Comparison of ENCODE assay signal across 8 cellular contexts in the genomic region with DNA sequence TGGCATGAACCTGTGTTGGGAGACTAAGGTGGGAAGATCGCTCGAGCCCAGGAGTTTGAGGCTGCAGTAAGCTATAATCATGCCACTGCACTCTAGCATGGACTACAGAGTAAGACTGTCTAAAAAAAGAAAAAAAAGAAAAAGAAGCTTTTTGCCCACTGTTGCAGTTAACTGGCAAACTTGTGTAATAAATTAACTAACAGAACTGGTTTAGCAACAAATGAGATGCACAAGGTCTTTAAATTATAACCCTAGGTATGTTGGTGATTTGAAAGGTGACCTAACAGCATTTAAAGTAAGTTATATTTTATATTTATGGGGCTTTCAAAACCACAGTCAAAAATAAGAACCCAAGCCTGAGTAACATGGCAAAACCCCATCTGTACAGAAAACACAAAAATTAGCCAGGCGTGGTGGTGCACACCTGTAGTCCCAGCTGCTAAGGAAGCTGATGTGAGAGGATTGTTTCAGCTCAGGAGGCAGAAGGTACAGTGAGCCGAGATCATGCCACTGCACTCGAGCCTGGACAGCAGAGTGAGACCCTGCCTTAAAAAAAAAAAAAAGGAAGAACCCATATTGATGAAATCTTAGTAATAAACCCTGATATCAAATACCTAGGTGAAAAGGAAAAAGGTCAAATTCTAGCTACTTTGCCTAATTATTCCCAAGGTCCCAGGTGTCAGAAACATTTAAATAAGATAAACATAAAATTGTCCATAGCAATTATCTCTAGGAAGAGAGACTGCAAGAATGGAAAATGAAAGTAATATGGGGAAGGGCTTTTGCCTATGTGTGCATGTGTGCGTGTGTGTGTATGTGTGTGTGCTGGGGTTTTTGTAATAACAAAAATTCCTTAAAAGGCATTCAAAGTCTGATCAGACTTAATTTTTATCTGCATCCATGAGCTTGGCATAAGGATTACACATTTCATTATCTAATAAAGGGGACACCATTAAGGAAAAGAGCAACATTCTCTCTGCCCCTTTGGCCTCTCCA. TPM values are rescaled to one million over a fixed set of nuclear protein-coding genes. Genes with fewer than 3 reads are reported as not detected.
DNase-seq lines count a peak whose midpoint lies in the region; ATAC-seq, FAIRE-seq and TF ChIP-seq lines count a peak whose summit lies in the region.

No MANE protein-coding gene starts in this region.

- FAIRE-seq in bronchial epithelial cell (lab: Jason Lieb, UNC): no peak

- no peak overlapping the region for H3K4ac ChIP-seq in neuronal stem cell (ENCODE audit: low read length)

- H3K36me3 ChIP-seq in bronchial epithelial cell (ENCODE audit: control insufficient read depth, insufficient read depth, low read length): no peaks in the 10 kb centered on the region
- H3K36me3 ChIP-seq in neuronal stem cell (replicated peaks in 1 of 2; ENCODE audit: control insufficient read depth in 2 of 2, insufficient read depth in 2 of 2, low read length in 2 of 2): peaks cover 0 to 5% of the 10 kb centered on the region in 2 donors

- H3K4me3 ChIP-seq in bronchial epithelial cell (ENCODE audit: low read depth, low read length): no peak overlapping the region
- no peak overlapping the region for H3K4me3 ChIP-seq in neuronal stem cell (ENCODE audit: low read length in 2 of 2)

- ATAC-seq in GM18870 (IDR thresholded peaks at IDR 0.05; ENCODE audit: unreplicated experiment): no peak

- H3K18ac ChIP-seq in neuronal stem cell (ENCODE audit: low read length): no peak overlapping the region

- no peak overlapping the region for H4K8ac ChIP-seq in neuronal stem cell (ENCODE audit: low read depth, low read length)

- no peak overlapping the region for H2AFZ ChIP-seq in neuronal stem cell (ENCODE audit: low read length)

- no CpG with 5 or more reads among the region's 6 CpGs for WGBS in neuronal stem cell (ENCODE audit: extremely low coverage in 2 of 2, insufficient read length in 2 of 2, insufficient replicate concordance in 1 of 2), 2 donors

- H2AK5ac ChIP-seq in neuronal stem cell (ENCODE audit: low read depth, low read length): no peak overlapping the region

- no peak overlapping the region for H4K91ac ChIP-seq in neuronal stem cell (ENCODE audit: low read depth, low read length, poor library complexity)

- H3K9ac ChIP-seq in neuronal stem cell (ENCODE audit: low read depth, low read length, poor library complexity): no peak overlapping the region

- no peak overlapping the region for H3K27ac ChIP-seq in neuronal stem cell (replicated peaks; ENCODE audit: low read length)

- no peak overlapping the region for H2BK12ac ChIP-seq in neuronal stem cell (ENCODE audit: low read length)

- no peak overlapping the region for H2BK15ac ChIP-seq in neuronal stem cell (ENCODE audit: low read length)

- H3K23ac ChIP-seq in neuronal stem cell (ENCODE audit: low read depth, low read length, poor library complexity): no peak overlapping the region

- H2BK120ac ChIP-seq in neuronal stem cell (ENCODE audit: low read depth, low read length): no peak overlapping the region

- no peak overlapping the region for H3K4me2 ChIP-seq in neuronal stem cell (ENCODE audit: insufficient read depth, low read length, poor library complexity, severe bottlenecking)

- H2BK5ac ChIP-seq in neuronal stem cell (ENCODE audit: low read length): no peak overlapping the region

- H3K4me1 ChIP-seq in neuronal stem cell (ENCODE audit: control insufficient read depth in 2 of 2, insufficient read depth in 1 of 2, low read depth in 1 of 2, low read length in 2 of 2): no peaks in the 10 kb centered on the region

- H3K27me3 ChIP-seq in bronchial epithelial cell (ENCODE audit: control insufficient read depth, insufficient read depth, low read length) (no peaks in the 10 kb centered on the region), neuronal stem cell (ENCODE audit: control insufficient read depth in 3 of 3, insufficient read depth in 3 of 3, low read depth in 1 of 3, low read length in 3 of 3) (no peaks in the 10 kb centered on the region)

- H3K79me1 ChIP-seq in neuronal stem cell (ENCODE audit: low read depth, low read length): no peaks in the 10 kb centered on the region

- no peak overlapping the region for H3K14ac ChIP-seq in neuronal stem cell (ENCODE audit: low read length)

- DNase-seq in DMS79 treated with DMSO at 0.1 percent for 48 hours (lab: John Stamatoyannopoulos, UW): peak; percentile 24
- DNase-seq in DMS79 (lab: John Stamatoyannopoulos, UW): no peak
- DNase-seq in M059J (ENCODE audit: low read depth): peak; percentile 31
- DNase-seq in bronchial epithelial cell (ENCODE audit: low read depth): peak; percentile 29
- DNase-seq in renal cortical epithelial cell (ENCODE audit: low read depth): peak; percentile 78
- no peak for DNase-seq in NCI-H510A treated with DMSO at 0.1 percent for 48 hours (lab: John Stamatoyannopoulos, UW)
- DNase-seq in neuronal stem cell (ENCODE audit: low spot score): no peak

- no peak for TF ChIP-seq CTCF in bronchial epithelial cell (IDR thresholded peaks at IDR 0.05; ENCODE audit: insufficient read depth, low read length, severe bottlenecking)

- H3K9me3 ChIP-seq in neuronal stem cell (replicated peaks in 1 of 2; ENCODE audit: control insufficient read depth in 2 of 2, insufficient read depth in 1 of 2, low read depth in 1 of 2, low read length in 2 of 2): no peaks in the 10 kb centered on the region

RNA-seq across cellular contexts. Expression of gene SYNE2, which starts 15.4 kb away (rescaled TPM):
- total RNA-seq in M059J (2014; rRNA removed; shearing (Covaris generic)): 20.2 and 36.0 TPM in 2 replicates
- total RNA-seq in bronchial epithelial cell (36.6 and 51.2 TPM in 2 replicates), renal cortical epithelial cell (74.3 and 261 TPM in 2 replicates)
- 16.4 TPM for polyA plus RNA-seq in neuronal stem cell (2013, experiment 1 of 2)
- polyA plus RNA-seq in neuronal stem cell (2013, experiment 2 of 2): 17.1 TPM

Comparison
In these comparisons a context has a peak if more than half of its experiments do, and no peak if none do; other contexts are left out.
1. DNase-seq: peak in DMS79 treated with DMSO at 0.1 percent for 48 hours (single experiment), M059J (single experiment), bronchial epithelial cell (single experiment) and renal cortical epithelial cell (single experiment); none in DMS79 (single experiment), NCI-H510A treated with DMSO at 0.1 percent for 48 hours (single experiment) and neuronal stem cell (single experiment).